In the genomic region with DNA sequence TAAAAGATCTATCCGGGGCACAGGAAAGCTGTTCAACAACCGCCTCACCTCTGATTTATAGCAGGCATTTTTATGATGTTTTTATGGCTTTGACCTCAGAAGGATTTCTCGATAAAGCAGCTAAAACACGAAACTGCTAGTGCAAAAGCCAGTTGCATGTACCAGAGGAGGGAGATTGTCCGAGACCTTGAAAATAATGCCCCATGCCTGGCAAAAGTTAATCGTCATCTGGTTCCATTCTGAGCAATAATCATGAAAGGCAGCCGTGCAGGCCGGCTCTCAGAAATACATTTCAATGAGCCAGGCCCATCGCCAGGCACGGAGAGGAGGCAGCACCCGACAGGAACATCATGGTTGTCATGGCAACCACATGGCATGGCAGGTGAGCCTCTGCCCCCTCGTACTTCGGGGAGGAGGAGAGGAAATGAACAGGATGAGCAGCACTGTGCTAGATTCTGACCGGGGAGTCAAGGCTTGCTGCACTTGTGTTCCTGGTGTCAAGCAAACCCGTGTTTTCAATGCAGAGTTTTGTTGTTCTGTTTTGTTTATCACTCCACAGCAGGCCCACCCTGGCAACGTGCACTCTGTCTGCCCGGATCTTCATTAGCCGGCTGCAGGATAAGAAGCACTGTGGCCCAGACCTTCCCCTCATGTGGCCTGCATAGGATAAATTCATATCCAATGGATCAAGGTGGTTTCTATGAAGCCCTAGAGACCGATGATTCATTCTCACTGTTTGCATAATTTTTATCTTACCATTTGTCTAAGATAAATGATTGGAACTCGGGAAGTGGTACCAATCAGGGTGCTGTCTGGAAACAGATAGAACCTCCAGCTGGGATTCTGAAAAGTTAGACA, we compare ENCODE assay signal across 16 cellular contexts.
A peak's percentile ranks its signal among the peaks of the same experiment; 100 is the strongest.
DNase-seq lines count a peak whose midpoint lies in the region; ATAC-seq, FAIRE-seq and TF ChIP-seq lines count a peak whose summit lies in the region.
"Had no signal": no experiment of that assay in that cellular context is flagged by ENCODE, and none has a peak within 500 bp of the region (broad histone marks: within the 10 kb centered on the region; RNA-seq: fewer than 3 reads in every experiment).

No MANE protein-coding gene starts in this region.

- no peak for TF ChIP-seq EP300 in GM12878 (IDR thresholded peaks at IDR 0.05; ENCODE audit: borderline replicate concordance in 1 of 2, control insufficient read depth in 1 of 2, low read depth in 2 of 2, low read length in 2 of 2)

- intact Hi-C loops in GM12878 (cut with micrococcal nuclease; ENCODE audit: unreplicated experiment), result no loop called here

- RAD21 ChIA-PET in GM12878 (lab: Charles Lee; ENCODE audit: unreplicated experiment), result no interaction called here

- POLR2A ChIA-PET in GM12878 (lab: Charles Lee), result no interaction called here

- H2BK12ac ChIP-seq in trophoblast cell (ENCODE audit: low read length), result no peak overlapping the region

- H3K9ac ChIP-seq in GM12878 (ENCODE audit: control insufficient read depth, insufficient read depth, low read length), result no peak overlapping the region
- H3K9ac ChIP-seq in trophoblast cell (ENCODE audit: low read length), result no peak overlapping the region

- H3K27me3 ChIP-seq in GM12878 (replicated peaks in 1 of 2; ENCODE audit: control insufficient read depth in 2 of 2, insufficient read depth in 2 of 2, low read length in 1 of 2) (no peaks in the 10 kb centered on the region), trophoblast cell (ENCODE audit: insufficient read depth, low read length) (no peaks in the 10 kb centered on the region)

- no peak overlapping the region for H3K4me3 ChIP-seq in GM12878
- H3K4me3 ChIP-seq in trophoblast cell (ENCODE audit: low read depth, low read length), result no peak overlapping the region
- H3K4me3 ChIP-seq: left lung had no signal

- no peaks in the 10 kb centered on the region for H3K4me1 ChIP-seq in GM12878 (ENCODE audit: control insufficient read depth, insufficient read depth, low read length)
- H3K4me1 ChIP-seq in trophoblast cell (ENCODE audit: control insufficient read depth in 1 of 2, insufficient read depth in 2 of 2, low read length in 2 of 2), result no peaks in the 10 kb centered on the region
- H3K4me1 ChIP-seq: left lung had no signal

- in situ Hi-C loops in GM12878 (cut with MboI), result no loop called here

- no peaks in the 10 kb centered on the region for H3K36me3 ChIP-seq in GM12878 (ENCODE audit: control insufficient read depth in 2 of 2, insufficient read depth in 2 of 2, low read length in 1 of 2)
- H3K36me3 ChIP-seq in trophoblast cell (ENCODE audit: control insufficient read depth in 1 of 2, insufficient read depth in 2 of 2, low read length in 2 of 2), result no peaks in the 10 kb centered on the region
- H3K36me3 ChIP-seq: left lung had no signal

- no peaks in the 10 kb centered on the region for H4K20me1 ChIP-seq in GM12878 (ENCODE audit: control insufficient read depth, insufficient read depth)

- no peak for ATAC-seq in GM12878
- ATAC-seq: HCT116; left lung; naive thymus-derived CD4-positive, alpha-beta T cell; stimulated activated naive B cell treated with anti-CD40 and anti-IgM and Interleukin-4, amounts not matched to agents 10 μg/mL and 1 μg/mL and 100 μg/mL, for 72 hours had no signal

- H4K12ac ChIP-seq in trophoblast cell (ENCODE audit: low read depth, low read length), result no peak overlapping the region

- no TSS peak for BruUV-seq in GM12878 (replicated peaks; lab: Mats Ljungman, UMichigan)

- CTCF ChIA-PET in GM12878 (lab: Yijun Ruan, JAX), result no interaction called here

- H2AK5ac ChIP-seq in trophoblast cell (ENCODE audit: low read length), result no peak overlapping the region

- DNase-seq in NCI-H1105 treated with DMSO at 0.1 percent for 48 hours (lab: John Stamatoyannopoulos, UW) (peak; percentile 96), NCI-H2227 (lab: John Stamatoyannopoulos, UW; ENCODE audit: unreplicated experiment) (peak; percentile 83), GM12878 (ENCODE audit: low read depth, low spot score) (no peak), retina (peak; percentile 41), trophoblast cell (no peak), hepatic stellate cell (ENCODE audit: low spot score) (no peak), NCI-H446 (lab: John Stamatoyannopoulos, UW) (no peak)
- DNase-seq: activated naive CD4-positive, alpha-beta T cell treated with anti-CD3 and anti-CD28 coated beads for 36 hours; GF-D8; left lung; naive thymus-derived CD4-positive, alpha-beta T cell; stimulated activated CD4-positive, alpha-beta T cell treated with anti-CD3 and anti-CD28 coated beads, Interleukin-4, amount 100 ng/mL, for 4 hours; stimulated activated naive B cell treated with anti-CD40 and anti-IgM and Interleukin-4, amounts not matched to agents 10 μg/mL and 1 μg/mL and 100 μg/mL, for 72 hours had no signal

- H3K79me2 ChIP-seq in GM12878 (ENCODE audit: control insufficient read depth, insufficient read depth, low read length), result no peaks in the 10 kb centered on the region
- no peaks in the 10 kb centered on the region for H3K79me2 ChIP-seq in trophoblast cell (ENCODE audit: control insufficient read depth, insufficient read depth, low read length, poor library complexity)

- H3K23ac ChIP-seq in trophoblast cell (ENCODE audit: low read length), result no peak overlapping the region

- H3K4me2 ChIP-seq in GM12878 (ENCODE audit: control insufficient read depth, insufficient read depth) (no peak overlapping the region), trophoblast cell (ENCODE audit: low read length) (no peak overlapping the region)

- no peak overlapping the region for H4K8ac ChIP-seq in trophoblast cell (ENCODE audit: low read depth, low read length)

- FAIRE-seq in GM12878 (lab: Jason Lieb, UNC), result no peak
- FAIRE-seq: bronchial epithelial cell had no signal

- no peak for TF ChIP-seq CTCF in GM12878 (IDR thresholded peaks at IDR 0.05 in 2 of 3, conservative IDR thresholded peaks at IDR 0.05 in 1 of 3; ENCODE audit: control insufficient read depth in 2 of 3, extremely low read depth in 1 of 3, insufficient read depth in 1 of 3, low read depth in 3 of 3, low read length in 3 of 3)

- H2BK5ac ChIP-seq in trophoblast cell (ENCODE audit: low read depth, low read length, poor library complexity), result no peak overlapping the region

- H3K27ac ChIP-seq in GM12878 (ENCODE audit: control insufficient read depth, insufficient read depth), result no peak overlapping the region
- no peak overlapping the region for H3K27ac ChIP-seq in trophoblast cell (ENCODE audit: low read depth, low read length)
- H3K27ac ChIP-seq: C4-2B, left lung had no signal

- no peak for TF ChIP-seq RAD21 in GM12878 (IDR thresholded peaks at IDR 0.05; ENCODE audit: insufficient read depth, low read depth, low read length)

- no peaks in the 10 kb centered on the region for H3K79me1 ChIP-seq in trophoblast cell (ENCODE audit: low read length)

- H3K18ac ChIP-seq in trophoblast cell (ENCODE audit: low read length), result no peak overlapping the region

- no peak overlapping the region for H3K4ac ChIP-seq in trophoblast cell (ENCODE audit: low read depth, low read length)

- H3K9me3 ChIP-seq in GM12878 (replicated peaks; ENCODE audit: control insufficient read depth, insufficient read depth, low read length), result no peaks in the 10 kb centered on the region; the same call in 2 of the 3 replicates
- H3K9me3 ChIP-seq in trophoblast cell (ENCODE audit: insufficient read depth, low read depth, low read length), result peaks cover 4% of the 10 kb centered on the region

- TF ChIP-seq POLR2A in GM12878 (IDR thresholded peaks at IDR 0.05; ENCODE audit: low read depth, low read length), result no peak

- no peak overlapping the region for H2AFZ ChIP-seq in GM12878 (ENCODE audit: control insufficient read depth, low read depth, low read length)
- no peak overlapping the region for H2AFZ ChIP-seq in trophoblast cell (ENCODE audit: insufficient read depth, low read length, poor library complexity)

- 26% methylated on average over 20 of the region's 20 CpGs for WGBS in GM12878 (ENCODE audit: insufficient coverage, insufficient replicate concordance, low lambda C conversion rate, missing lambda C conversion rate)
- WGBS in trophoblast cell (ENCODE audit: extremely low coverage, insufficient coverage, insufficient read length), result no CpG with 5 or more reads among the region's 20 CpGs

- H3K14ac ChIP-seq in trophoblast cell (ENCODE audit: low read length), result no peak overlapping the region

- H2BK120ac ChIP-seq in trophoblast cell (ENCODE audit: insufficient read depth, low read length, poor library complexity), result no peak overlapping the region

- SMC1A ChIA-PET in GM12878 (lab: Charles Lee; ENCODE audit: uncharacterized antibody, unreplicated experiment), result no interaction called here

- H4K91ac ChIP-seq in trophoblast cell (ENCODE audit: low read depth, low read length), result no peak overlapping the region

TF ChIP-seq in GM12878, 131 proteins besides CTCF, POLR2A, EP300 and RAD21:
- 0 out of 2 replicates have a peak, but pooled peaks have one; percentile 40 for TF ChIP-seq BMI1 (IDR thresholded peaks at IDR 0.05; ENCODE audit: borderline replicate concordance)
- TF ChIP-seq, protein P1, sequence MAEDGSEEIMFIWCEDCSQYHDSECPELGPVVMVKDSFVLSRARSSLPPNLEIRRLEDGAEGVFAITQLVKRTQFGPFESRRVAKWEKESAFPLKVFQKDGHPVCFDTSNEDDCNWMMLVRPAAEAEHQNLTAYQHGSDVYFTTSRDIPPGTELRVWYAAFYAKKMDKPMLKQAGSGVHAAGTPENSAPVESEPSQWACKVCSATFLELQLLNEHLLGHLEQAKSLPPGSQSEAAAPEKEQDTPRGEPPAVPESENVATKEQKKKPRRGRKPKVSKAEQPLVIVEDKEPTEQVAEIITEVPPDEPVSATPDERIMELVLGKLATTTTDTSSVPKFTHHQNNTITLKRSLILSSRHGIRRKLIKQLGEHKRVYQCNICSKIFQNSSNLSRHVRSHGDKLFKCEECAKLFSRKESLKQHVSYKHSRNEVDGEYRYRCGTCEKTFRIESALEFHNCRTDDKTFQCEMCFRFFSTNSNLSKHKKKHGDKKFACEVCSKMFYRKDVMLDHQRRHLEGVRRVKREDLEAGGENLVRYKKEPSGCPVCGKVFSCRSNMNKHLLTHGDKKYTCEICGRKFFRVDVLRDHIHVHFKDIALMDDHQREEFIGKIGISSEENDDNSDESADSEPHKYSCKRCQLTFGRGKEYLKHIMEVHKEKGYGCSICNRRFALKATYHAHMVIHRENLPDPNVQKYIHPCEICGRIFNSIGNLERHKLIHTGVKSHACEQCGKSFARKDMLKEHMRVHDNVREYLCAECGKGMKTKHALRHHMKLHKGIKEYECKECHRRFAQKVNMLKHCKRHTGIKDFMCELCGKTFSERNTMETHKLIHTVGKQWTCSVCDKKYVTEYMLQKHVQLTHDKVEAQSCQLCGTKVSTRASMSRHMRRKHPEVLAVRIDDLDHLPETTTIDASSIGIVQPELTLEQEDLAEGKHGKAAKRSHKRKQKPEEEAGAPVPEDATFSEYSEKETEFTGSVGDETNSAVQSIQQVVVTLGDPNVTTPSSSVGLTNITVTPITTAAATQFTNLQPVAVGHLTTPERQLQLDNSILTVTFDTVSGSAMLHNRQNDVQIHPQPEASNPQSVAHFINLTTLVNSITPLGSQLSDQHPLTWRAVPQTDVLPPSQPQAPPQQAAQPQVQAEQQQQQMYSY (CRISPR knock-in tag; IDR thresholded peaks at IDR 0.05), result no peak
- no peak for TF ChIP-seq SMC3 (IDR thresholded peaks at IDR 0.05; ENCODE audit: borderline replicate concordance, low read length)
- TF ChIP-seq EGR1 (IDR thresholded peaks at IDR 0.05; ENCODE audit: borderline replicate concordance in 1 of 2, low read depth in 2 of 2, low read length in 2 of 2), result no peak

Comparison
In these comparisons a context has a peak if more than half of its experiments do, and no peak if none do; other contexts are left out.
1. DNase-seq: peak in NCI-H1105 treated with DMSO at 0.1 percent for 48 hours (single experiment), NCI-H2227 (single experiment) and retina (single experiment); none in GM12878 (single experiment), trophoblast cell (0 of 2), hepatic stellate cell (single experiment) and NCI-H446 (0 of 2).